ENCODE assay signal across 7 cellular contexts in genomic region chr18:76405761-76406356, GRCh38.
DNase-seq lines count a peak whose midpoint lies in the region; ATAC-seq and TF ChIP-seq lines count a peak whose summit lies in the region.

No MANE protein-coding gene starts in this region.

- TF ChIP-seq CTCF in GM10248 (IDR thresholded peaks at IDR 0.05; ENCODE audit: control extremely low read depth, extremely low read depth, low read depth, missing control alignments) (peak; percentile 11), VCaP (conservative IDR thresholded peaks at IDR 0.05) (peak; percentile 77), endothelial cell (IDR thresholded peaks at IDR 0.05; ENCODE audit: unreplicated experiment) (peak; percentile 54), nephron progenitor cell (IDR thresholded peaks at IDR 0.05) (peak; percentile 45)

- POLR2A ChIA-PET in GM10248 (lab: Yijun Ruan, JAX): no interaction called here

- DNase-seq in GM10248 (ENCODE audit: extremely low spot score) (peak; percentile 66), HuH-7 (ENCODE audit: low spot score) (peak; percentile 68), endothelial cell (ENCODE audit: low spot score) (peak; percentile 46), nephron progenitor cell (peak; percentile 65), GOT3 (lab: John Stamatoyannopoulos, UW) (no peak)

- H3K27ac ChIP-seq in VCaP: no peak overlapping the region

- peak overlapping the region; percentile 61 for H3K27ac Mint-ChIP-seq in endothelial cell (ENCODE audit: unreplicated experiment)
- H3K27ac Mint-ChIP-seq in nephron progenitor cell: peak overlapping the region; percentile 85

- H3K36me3 Mint-ChIP-seq in endothelial cell (ENCODE audit: low read depth, unreplicated experiment) (peaks cover 23% of the 10 kb centered on the region), nephron progenitor cell (ENCODE audit: low read depth) (peaks cover 75% of the 10 kb centered on the region)

- H3K4me3 Mint-ChIP-seq in endothelial cell (ENCODE audit: unreplicated experiment) (no peak overlapping the region), nephron progenitor cell (no peak overlapping the region)

- no peaks in the 10 kb centered on the region for H3K9me3 Mint-ChIP-seq in endothelial cell (ENCODE audit: unreplicated experiment)
- peaks cover 15% of the 10 kb centered on the region for H3K9me3 Mint-ChIP-seq in nephron progenitor cell

- CTCF ChIA-PET in GM10248 (lab: Yijun Ruan, JAX): no interaction called here

- no peak for ATAC-seq in GM21381 (IDR thresholded peaks at IDR 0.05; ENCODE audit: unreplicated experiment)

- H3K4me1 Mint-ChIP-seq in endothelial cell (ENCODE audit: unreplicated experiment) (peaks cover 6% of the 10 kb centered on the region), nephron progenitor cell (peaks cover 76% of the 10 kb centered on the region)

- H3K27me3 Mint-ChIP-seq in endothelial cell (ENCODE audit: unreplicated experiment) (peaks cover 26% of the 10 kb centered on the region), nephron progenitor cell (ENCODE audit: low read depth, poor library complexity) (no peaks in the 10 kb centered on the region)

Comparison
In these comparisons a context has a peak if more than half of its experiments do, and no peak if none do; other contexts are left out.
1. CTCF ChIP-seq: peak in every context shown above with its lines; median percentile 77 in VCaP; 54 in endothelial cell; 45 in nephron progenitor cell; 11 in GM10248.